20 cellular contexts compared by ENCODE assay signal in genomic region chr6:33747823-33748222, GRCh38. TPM values are rescaled to one million over a fixed set of nuclear protein-coding genes. Genes with fewer than 3 reads are reported as not detected.
"Had no signal": no experiment of that assay in that cellular context is flagged by ENCODE, and none has a peak within 500 bp of the region (broad histone marks: within the 10 kb centered on the region; RNA-seq: fewer than 3 reads in every experiment).

No MANE protein-coding gene starts in this region.

- H3K9me3 ChIP-seq: esophagus muscularis mucosa, heart left ventricle, neutrophil, right lobe of liver, tibial nerve had no signal

- H3K4me3 ChIP-seq: cardiac muscle cell, right lobe of liver, tibial nerve had no signal

- H3K36me3 ChIP-seq: cardiac muscle cell, esophagus muscularis mucosa, heart left ventricle, neutrophil, right lobe of liver, tibial nerve had no signal

- DNase-seq: activated CD4-positive, alpha-beta T cell treated with anti-CD3 and anti-CD28 coated beads for 1 hour; activated CD4-positive, alpha-beta T cell treated with anti-CD3 and anti-CD28 coated beads, Interleukin-2, amount 50 U/mL, for 48 hours; activated gamma-delta T cell; activated T-cell treated with anti-CD3 and anti-CD28 coated beads, Interleukin-2, amount 50 U/mL, for 4 hours; anterior cingulate cortex; foreskin fibroblast; heart left ventricle; right lobe of liver; stimulated activated CD4-positive, alpha-beta T cell treated with anti-CD3 and anti-CD28 coated beads, Interleukin-12 subunit alpha, Interleukin-12 subunit beta, amount 100 ng/mL, for 4 hours; stimulated activated CD4-positive, alpha-beta T cell treated with anti-CD3 and anti-CD28 coated beads, Interleukin-2, amount 100 ng/mL, for 48 hours; stimulated activated CD8-positive, alpha-beta memory T cell treated with anti-CD3 and anti-CD28 coated beads, Interleukin-4, amount 100 ng/mL, for 48 hours; stimulated activated naive CD8-positive, alpha-beta T cell treated with anti-CD3 and anti-CD28 coated beads, Interleukin-15, Interleukin-2, amounts not matched to agents 100 U/mL and 50 U/mL, for 24 hours; T-helper 9 cell had no signal

- H3K27me3 ChIP-seq: cardiac muscle cell, neutrophil, right lobe of liver, tibial nerve had no signal

- H3K27ac ChIP-seq: cardiac muscle cell, neutrophil had no signal

- ATAC-seq: activated T-cell treated with anti-CD3 and anti-CD28 coated beads, Interleukin-2, amount 50 U/mL, for 4 hours; heart left ventricle; right lobe of liver; stimulated activated naive CD8-positive, alpha-beta T cell treated with anti-CD3 and anti-CD28 coated beads, Interleukin-15, Interleukin-2, amounts not matched to agents 100 U/mL and 50 U/mL, for 24 hours had no signal

RNA-seq across cellular contexts. Expression of gene IP6K3, which starts 1.1 kb away (rescaled TPM):
- total RNA-seq: activated T-cell treated with anti-CD3 and anti-CD28 coated beads, Interleukin-2, amount 50 U/mL, for 4 hours had no signal
- polyA plus RNA-seq: keratinocyte had no signal

RNA-seq across cellular contexts. Expression of gene MLN, which starts 56.0 kb away (rescaled TPM):
- total RNA-seq: activated T-cell treated with anti-CD3 and anti-CD28 coated beads, Interleukin-2, amount 50 U/mL, for 4 hours; cardiac muscle cell; esophagus muscularis mucosa; heart left ventricle; liver; mesenteric fat pad; right lobe of liver; tibial nerve had no signal
- polyA plus RNA-seq: heart left ventricle, keratinocyte, liver had no signal
